ENCODE assay signal across 23 cellular contexts in genomic region chr11:123719452-123719851, GRCh38. TPM values are rescaled to one million over a fixed set of nuclear protein-coding genes. Genes with fewer than 3 reads are reported as not detected.
DNase-seq lines count a peak whose midpoint lies in the region; ATAC-seq and TF ChIP-seq lines count a peak whose summit lies in the region.
"Had no signal": no experiment of that assay in that cellular context is flagged by ENCODE, and none has a peak within 500 bp of the region (broad histone marks: within the 10 kb centered on the region; RNA-seq: fewer than 3 reads in every experiment).

No MANE protein-coding gene starts in this region.

- TF ChIP-seq CTCF in astrocyte of the spinal cord (IDR thresholded peaks at IDR 0.05; ENCODE audit: low read depth, low read length): no peak

- H3K4me3 Mint-ChIP-seq in T-cell: no peak overlapping the region
- H3K4me3 Mint-ChIP-seq: B cell; central memory CD8-positive, alpha-beta T cell; natural killer cell treated with Interleukin-12 subunit alpha and Interleukin-12 subunit beta and Interleukin-15 and Interleukin-18, amount 100 ng/mL, for 72 hours had no signal

- H3K4me3 ChIP-seq in astrocyte of the spinal cord (ENCODE audit: low read depth, low read length): no peak overlapping the region
- H3K4me3 ChIP-seq: skin epidermis, tibial artery had no signal

- no peaks in the 10 kb centered on the region for H3K4me1 Mint-ChIP-seq in T-cell
- H3K4me1 Mint-ChIP-seq: B cell; central memory CD8-positive, alpha-beta T cell had no signal

- peak; percentile 37 for DNase-seq in EL
- peak; percentile 36 for DNase-seq in M059J (ENCODE audit: low read depth)
- DNase-seq in astrocyte of the spinal cord (ENCODE audit: low read depth, low spot score): peak; percentile 35
- DNase-seq in kidney tubule cell (ENCODE audit: low spot score): peak; percentile 15
- DNase-seq in CD1c-positive myeloid dendritic cell (ENCODE audit: extremely low spot score): no peak
- DNase-seq in T-cell: no peak
- no peak for DNase-seq in AML-193 (lab: John Stamatoyannopoulos, UW)
- DNase-seq: activated CD4-positive, alpha-beta T cell treated with anti-CD3 and anti-CD28 coated beads for 4 hours; NCI-H1417; NCI-H524 treated with DMSO at 0.1 percent for 48 hours; stimulated activated CD4-positive, alpha-beta T cell treated with anti-CD3 and anti-CD28 coated beads, Interleukin-4, amount 100 ng/mL, for 1 hour; stimulated activated naive CD8-positive, alpha-beta T cell treated with anti-CD3 and anti-CD28 coated beads, Interleukin-15, Interleukin-2, amounts not matched to agents 100 U/mL and 50 U/mL, for 24 hours; tibial artery had no signal

- H3K9me3 Mint-ChIP-seq in T-cell: peaks cover 0 to 10% (median 0%) of the 10 kb centered on the region in 3 donors
- H3K9me3 Mint-ChIP-seq: activated T-helper 2 cell treated with anti-CD3 and anti-CD28 coated beads, Interferon-gamma antibody, Interleukin-2, Interleukin-4, amounts not matched to agents 10 μg/mL and 5 μg/mL and 100 μg/mL, durations not matched to agents 14 hours and 24 hours and 36 hours; central memory CD8-positive, alpha-beta T cell; natural killer cell treated with Interleukin-12 subunit alpha and Interleukin-12 subunit beta and Interleukin-15 and Interleukin-18, amount 100 ng/mL, for 72 hours had no signal

- no peak overlapping the region for H3K27ac Mint-ChIP-seq in T-cell
- H3K27ac Mint-ChIP-seq: activated T-helper 2 cell treated with anti-CD3 and anti-CD28 coated beads, Interferon-gamma antibody, Interleukin-2, Interleukin-4, amounts not matched to agents 10 μg/mL and 5 μg/mL and 100 μg/mL, durations not matched to agents 14 hours and 24 hours and 36 hours; B cell; natural killer cell treated with Interleukin-12 subunit alpha and Interleukin-12 subunit beta and Interleukin-15 and Interleukin-18, amount 100 ng/mL, for 72 hours; progenitor cell of endocrine pancreas had no signal

- H3K27me3 Mint-ChIP-seq in T-cell: peaks cover 11 to 27% of the 10 kb centered on the region in 2 donors
- H3K27me3 Mint-ChIP-seq: progenitor cell of endocrine pancreas had no signal

- in situ Hi-C loops in astrocyte of the spinal cord (cut with HindIII; ENCODE audit: low sequenced_read_pairs): no loop called here

- no peak for ATAC-seq in T-cell (replicated peaks in 1 of 4)
- ATAC-seq: natural killer cell treated with Interleukin-12 subunit alpha and Interleukin-12 subunit beta and Interleukin-15 and Interleukin-18, amount 100 ng/mL, for 72 hours; Right ventricle myocardium inferior; stimulated activated naive CD8-positive, alpha-beta T cell treated with anti-CD3 and anti-CD28 coated beads, Interleukin-15, Interleukin-2, amounts not matched to agents 100 U/mL and 50 U/mL, for 24 hours had no signal

- CTCF ChIA-PET in T-cell (lab: Charles Lee): interaction anchor here (0.6 to 1.7 kb wide), 5 partner anchors 8 to 364 kb away, joined by 4 to 6 read pairs (median 5); no protein-coding TSS in a partner anchor

- POLR2A ChIA-PET in T-cell (lab: Charles Lee): no interaction called here

- H3K36me3 Mint-ChIP-seq in T-cell: peaks cover 13% of the 10 kb centered on the region

RNA-seq across cellular contexts. Expression of gene ZNF202, which starts 22.0 kb away (rescaled TPM):
- 5.9 and 7.3 TPM in 2 replicates for total RNA-seq in M059J (2014; rRNA removed; shearing (Covaris generic))
- 10 to 100 TPM in 4 of 5 donors, 1 to 10 TPM in 1; 9.5 to 22.6 (median 21.7) TPM for total RNA-seq in T-cell

RNA-seq across cellular contexts. Expression of gene OR6X1, which starts 34.9 kb away (rescaled TPM):
- total RNA-seq in M059J (2014; rRNA removed; shearing (Covaris generic)): not detected in 2 replicates
- not detected for total RNA-seq in T-cell
- total RNA-seq: activated T-helper 2 cell treated with anti-CD3 and anti-CD28 coated beads, Interferon-gamma antibody, Interleukin-2, Interleukin-4, amounts not matched to agents 10 μg/mL and 5 μg/mL and 100 μg/mL, durations not matched to agents 14 hours and 24 hours and 36 hours; B cell; G401; glomerular endothelial cell; MCF 10A; natural killer cell treated with Interleukin-12 subunit alpha and Interleukin-12 subunit beta and Interleukin-15 and Interleukin-18, amount 100 ng/mL, for 72 hours; progenitor cell of endocrine pancreas; Right ventricle myocardium inferior had no signal

Comparison
In these comparisons a context has a peak if more than half of its experiments do, and no peak if none do; other contexts are left out.
1. DNase-seq: peak in EL (single experiment), M059J (single experiment), astrocyte of the spinal cord (single experiment) and kidney tubule cell (single experiment); none in CD1c-positive myeloid dendritic cell (single experiment), T-cell (0 of 34) and AML-193 (0 of 2).